12 cellular contexts compared by ENCODE assay signal in the genomic region with DNA sequence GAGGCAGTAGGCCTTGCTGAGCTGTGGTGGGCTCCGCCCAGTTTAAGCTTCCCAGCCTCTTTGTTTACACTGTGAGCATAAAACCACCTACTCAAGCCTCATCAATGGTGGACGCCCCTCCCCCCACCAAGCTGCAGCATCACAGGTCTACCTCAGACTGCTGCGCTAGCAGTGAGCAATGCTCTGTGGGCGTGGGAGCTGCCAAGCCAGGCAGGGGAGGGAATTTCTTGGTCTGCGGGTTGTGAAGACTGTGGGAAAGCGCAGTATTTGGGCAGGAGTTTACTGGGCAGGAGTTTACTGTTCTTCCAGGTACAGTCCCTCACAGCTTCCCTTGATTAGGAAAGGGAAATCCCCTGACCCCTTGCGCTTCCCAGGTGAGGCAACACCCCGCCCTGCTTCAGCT.
DNase-seq lines count a peak whose midpoint lies in the region; TF ChIP-seq lines count a peak whose summit lies in the region.
"Had no signal": no experiment of that assay in that cellular context is flagged by ENCODE, and none has a peak within 500 bp of the region (broad histone marks: within the 10 kb centered on the region; RNA-seq: fewer than 3 reads in every experiment).

No MANE protein-coding gene starts in this region.

- H3F3A ChIP-seq in neural progenitor cell (ENCODE audit: low read depth), result peaks cover 6% of the 10 kb centered on the region

- H3K27ac Mint-ChIP-seq in neural progenitor cell, result peak overlapping the region; percentile 66

- H3K36me3 Mint-ChIP-seq in neural progenitor cell, result no peaks in the 10 kb centered on the region

- H4K20me1 ChIP-seq in neural progenitor cell (ENCODE audit: low read depth), result no peaks in the 10 kb centered on the region

- 75% methylated on average over 8 of the region's 8 CpGs for WGBS in testis, 2 donors

- H3K4me3 ChIP-seq in neural progenitor cell (no peak overlapping the region), testis (no peak overlapping the region), tibial artery (no peak overlapping the region)
- H3K4me3 ChIP-seq: SK-N-MC, upper lobe of left lung had no signal

- H3K9me3 Mint-ChIP-seq in neural progenitor cell, result peaks cover 19% of the 10 kb centered on the region

- peaks cover 4% of the 10 kb centered on the region for H3K27me3 Mint-ChIP-seq in neural progenitor cell (ENCODE audit: insufficient read depth, low read depth)

- intact Hi-C loops in testis (cut with DNase I; ENCODE audit: low total_unique reads) (no loop called here), tibial artery (cut with DNase I; ENCODE audit: low total_unique reads) (no loop called here)

- no peaks in the 10 kb centered on the region for H3K36me3 ChIP-seq in neural progenitor cell
- no peaks in the 10 kb centered on the region for H3K36me3 ChIP-seq in testis (ENCODE audit: low read depth, missing control alignments)
- H3K36me3 ChIP-seq in tibial artery, result no peaks in the 10 kb centered on the region
- H3K36me3 ChIP-seq: upper lobe of left lung had no signal

- TF ChIP-seq POLR2A in testis (IDR thresholded peaks at IDR 0.05), result no peak

- H2AFZ ChIP-seq in neural progenitor cell (replicated peaks), result peak overlapping the region; percentile 87

- H3K4me1 Mint-ChIP-seq in neural progenitor cell, result peaks cover 16% of the 10 kb centered on the region

- H3K27me3 ChIP-seq in neural progenitor cell (no peaks in the 10 kb centered on the region), testis (no peaks in the 10 kb centered on the region), tibial artery (no peaks in the 10 kb centered on the region)
- H3K27me3 ChIP-seq: upper lobe of left lung had no signal

- H3K4me3 Mint-ChIP-seq in neural progenitor cell, result no peak overlapping the region

- H3K9ac ChIP-seq in neural progenitor cell, result no peak overlapping the region

- H3K27ac ChIP-seq in neural progenitor cell (no peak overlapping the region), testis (no peak overlapping the region), tibial artery (no peak overlapping the region)
- H3K27ac ChIP-seq: SK-N-MC, upper lobe of left lung had no signal

- H3K9me3 ChIP-seq in neural progenitor cell (ENCODE audit: low read depth), result no peaks in the 10 kb centered on the region
- H3K9me3 ChIP-seq in testis, result no peaks in the 10 kb centered on the region
- no peaks in the 10 kb centered on the region for H3K9me3 ChIP-seq in tibial artery
- H3K9me3 ChIP-seq: upper lobe of left lung had no signal

- DNase-seq in H4 (ENCODE audit: low spot score), result peak; percentile 50
- DNase-seq in NCI-H510A treated with DMSO at 0.1 percent for 48 hours (lab: John Stamatoyannopoulos, UW), result peak; percentile 89
- DNase-seq in astrocyte of the hippocampus (ENCODE audit: low read depth, low spot score), result peak; percentile 95
- DNase-seq in neural progenitor cell (ENCODE audit: low spot score), result peak; percentile 90
- no peak for DNase-seq in NCI-H1694 treated with DMSO at 0.1 percent for 48 hours (lab: John Stamatoyannopoulos, UW)
- DNase-seq in MV-4-11 (lab: John Stamatoyannopoulos, UW), result no peak
- DNase-seq in testis, result no peak
- DNase-seq in tibial artery, result no peak
- DNase-seq: amniotic stem cell, GF-D8 had no signal

- H3K79me2 ChIP-seq in neural progenitor cell (ENCODE audit: low read depth), result no peaks in the 10 kb centered on the region

- TF ChIP-seq CTCF in neural progenitor cell (IDR thresholded peaks at IDR 0.05), result no peak
- TF ChIP-seq CTCF in testis (IDR thresholded peaks at IDR 0.05), result no peak
- TF ChIP-seq CTCF in tibial artery (IDR thresholded peaks at IDR 0.05), result no peak

- H3K4me1 ChIP-seq in neural progenitor cell, result peaks cover 13% of the 10 kb centered on the region
- H3K4me1 ChIP-seq in testis, result no peaks in the 10 kb centered on the region
- H3K4me1 ChIP-seq in tibial artery, result no peaks in the 10 kb centered on the region
- H3K4me1 ChIP-seq: upper lobe of left lung had no signal

- peak overlapping the region; percentile 69 for H3K4me2 ChIP-seq in neural progenitor cell

Comparison
In these comparisons a context has a peak if more than half of its experiments do, and no peak if none do; other contexts are left out.
1. DNase-seq: peak in H4 (single experiment), NCI-H510A treated with DMSO at 0.1 percent for 48 hours (single experiment), astrocyte of the hippocampus (single experiment) and neural progenitor cell (single experiment); none in NCI-H1694 treated with DMSO at 0.1 percent for 48 hours (single experiment), MV-4-11 (single experiment), testis (single experiment) and tibial artery (0 of 2).